26 cellular contexts compared by ENCODE assay signal in genomic region chr6:15283986-15284361, GRCh38. TPM values are rescaled to one million over a fixed set of nuclear protein-coding genes. Genes with fewer than 3 reads are reported as not detected.
A peak's percentile ranks its signal among the peaks of the same experiment; 100 is the strongest.
DNase-seq lines count a peak whose midpoint lies in the region; ATAC-seq and TF ChIP-seq lines count a peak whose summit lies in the region.
"Had no signal": no experiment of that assay in that cellular context is flagged by ENCODE, and none has a peak within 500 bp of the region (broad histone marks: within the 10 kb centered on the region; RNA-seq: fewer than 3 reads in every experiment).

No MANE protein-coding gene starts in this region.

- no peaks in the 10 kb centered on the region for H3K9me2 ChIP-seq in GM23338 (ENCODE audit: insufficient read depth)

- H3K27ac Mint-ChIP-seq in GM23338, result no peak overlapping the region
- H3K27ac Mint-ChIP-seq: stimulated activated naive B cell treated with anti-CD40 and anti-IgM and Interleukin-4, amounts not matched to agents 10 μg/mL and 1 μg/mL and 100 μg/mL, for 72 hours had no signal

- H3K79me2 ChIP-seq in ACC112 (ENCODE audit: control insufficient read depth, insufficient read depth, low read length, unreplicated experiment), result peaks cover 57% of the 10 kb centered on the region
- peaks cover 100% of the 10 kb centered on the region for H3K79me2 ChIP-seq in GM23338 (replicated peaks; ENCODE audit: insufficient read depth)

- H3K36me3 ChIP-seq in ACC112 (ENCODE audit: insufficient read depth, low read length), result no peaks in the 10 kb centered on the region
- H3K36me3 ChIP-seq in GM23338 (ENCODE audit: insufficient read depth), result peaks cover 10% of the 10 kb centered on the region; the same call in 1 of the 2 replicates
- no peaks in the 10 kb centered on the region for H3K36me3 ChIP-seq in left ventricle myocardium inferior
- H3K36me3 ChIP-seq in MG63, result no peaks in the 10 kb centered on the region
- H3K36me3 ChIP-seq: heart left ventricle had no signal

- H3F3A ChIP-seq in GM23338 (replicated peaks; ENCODE audit: low read depth), result peaks cover 28% of the 10 kb centered on the region

- H3K9me3 Mint-ChIP-seq in GM23338, result no peaks in the 10 kb centered on the region; the same call in 1 of the 3 replicates
- H3K9me3 Mint-ChIP-seq: CD4-positive, alpha-beta memory T cell had no signal

- in situ Hi-C loops in astrocyte of the cerebellum (cut with HindIII; ENCODE audit: low sequenced_read_pairs), result no loop called here

- H3K27me3 ChIP-seq in ACC112 (ENCODE audit: insufficient read depth, low read length) (no peaks in the 10 kb centered on the region), GM23338 (ENCODE audit: insufficient read depth) (no peaks in the 10 kb centered on the region), left ventricle myocardium inferior (ENCODE audit: low read depth) (no peaks in the 10 kb centered on the region), MG63 (no peaks in the 10 kb centered on the region)
- H3K27me3 ChIP-seq: heart left ventricle, testis had no signal

- H3K27ac ChIP-seq in ACC112 (ENCODE audit: low read depth, low read length), result peak overlapping the region; percentile 40
- H3K27ac ChIP-seq in GM23338 (ENCODE audit: low read depth), result peak overlapping the region; percentile 6; the same call in 1 of the 2 replicates
- no peak overlapping the region for H3K27ac ChIP-seq in left ventricle myocardium inferior (replicated peaks)
- H3K27ac ChIP-seq: heart left ventricle, KMS-11, testis had no signal

- intact Hi-C loops in left ventricle myocardium inferior (cut with micrococcal nuclease), result no loop called here

- no peak overlapping the region for H3K4me3 Mint-ChIP-seq in GM23338
- H3K4me3 Mint-ChIP-seq: CD4-positive, alpha-beta memory T cell; stimulated activated naive B cell treated with anti-CD40 and anti-IgM and Interleukin-4, amounts not matched to agents 10 μg/mL and 1 μg/mL and 100 μg/mL, for 72 hours had no signal

- peaks cover 44% of the 10 kb centered on the region for H3K4me1 ChIP-seq in ACC112 (ENCODE audit: control insufficient read depth, insufficient read depth, low read length, unreplicated experiment)
- H3K4me1 ChIP-seq in GM23338 (ENCODE audit: insufficient read depth), result peaks cover 97% of the 10 kb centered on the region
- H3K4me1 ChIP-seq in left ventricle myocardium inferior, result peaks cover 70% of the 10 kb centered on the region
- H3K4me1 ChIP-seq: testis had no signal

- no peak for ATAC-seq in GM23338
- ATAC-seq: activated CD4-positive, CD25-positive, alpha-beta regulatory T cell treated with anti-CD3 and anti-CD28 coated beads, Interleukin-2, amount 50 U/mL, for 24 hours; heart left ventricle; left lobe of liver; stimulated activated naive B cell treated with anti-CD40 and anti-IgM and Interleukin-4, amounts not matched to agents 10 μg/mL and 1 μg/mL and 100 μg/mL, for 72 hours had no signal

- H3K9me3 ChIP-seq in left ventricle myocardium inferior (replicated peaks), result no peaks in the 10 kb centered on the region
- H3K9me3 ChIP-seq in MG63, result no peaks in the 10 kb centered on the region
- H3K9me3 ChIP-seq: heart left ventricle, testis had no signal

- TF ChIP-seq CTCF in GM23338 (conservative IDR thresholded peaks at IDR 0.05; ENCODE audit: low read depth in 2 of 2), result no peak
- TF ChIP-seq CTCF in astrocyte of the cerebellum (IDR thresholded peaks at IDR 0.05; ENCODE audit: low read depth, low read length, missing control alignments), result no peak
- TF ChIP-seq CTCF in fibroblast of the aortic adventitia (IDR thresholded peaks at IDR 0.05; ENCODE audit: insufficient read depth, low read length), result no peak
- TF ChIP-seq CTCF in left ventricle myocardium inferior (IDR thresholded peaks at IDR 0.05; ENCODE audit: borderline replicate concordance), result no peak

- no peak overlapping the region for H2AFZ ChIP-seq in ACC112 (ENCODE audit: low read length, unreplicated experiment)
- H2AFZ ChIP-seq in GM23338, result no peak overlapping the region

- H3K36me3 Mint-ChIP-seq in GM23338 (ENCODE audit: low read depth), result peaks cover 28% of the 10 kb centered on the region

- H3K4me3 ChIP-seq in ACC112 (ENCODE audit: low read depth, low read length), result no peak overlapping the region
- H3K4me3 ChIP-seq in GM23338, result no peak overlapping the region
- H3K4me3 ChIP-seq in astrocyte of the cerebellum (ENCODE audit: low read depth, low read length), result no peak overlapping the region
- H3K4me3 ChIP-seq in fibroblast of the aortic adventitia (ENCODE audit: low read depth, low read length), result no peak overlapping the region
- no peak overlapping the region for H3K4me3 ChIP-seq in left ventricle myocardium inferior
- H3K4me3 ChIP-seq in MG63, result no peak overlapping the region
- H3K4me3 ChIP-seq: heart left ventricle, testis had no signal

- peaks cover 69% of the 10 kb centered on the region for H3K4me1 Mint-ChIP-seq in GM23338

- peak overlapping the region; percentile 2; the same call in 1 of the 2 replicates for H3K4me2 ChIP-seq in GM23338
- H3K4me2 ChIP-seq: KMS-11 had no signal

- H4K20me1 ChIP-seq in GM23338 (replicated peaks; ENCODE audit: insufficient read depth), result peaks cover 92% of the 10 kb centered on the region

- peaks cover 24% of the 10 kb centered on the region for H3K27me3 Mint-ChIP-seq in GM23338 (ENCODE audit: insufficient read depth, low read depth, poor library complexity)
- H3K27me3 Mint-ChIP-seq: CD4-positive, alpha-beta memory T cell; progenitor cell of endocrine pancreas; stimulated activated naive B cell treated with anti-CD40 and anti-IgM and Interleukin-4, amounts not matched to agents 10 μg/mL and 1 μg/mL and 100 μg/mL, for 72 hours had no signal

- DNase-seq in GM23338 (ENCODE audit: low spot score) (no peak), astrocyte of the cerebellum (ENCODE audit: low read depth) (peak; percentile 28), fibroblast of the aortic adventitia (ENCODE audit: low read depth) (peak; percentile 56), GM19238 (ENCODE audit: insufficient read length, low spot score) (no peak), left ventricle myocardium inferior (no peak), MG63 (no peak), AG08396 (ENCODE audit: low spot score) (no peak)
- DNase-seq: caudate nucleus; CD4-positive, alpha-beta memory T cell; DMS153; effector CD4-positive, alpha-beta T cell; GF-D8; heart left ventricle; NCI-H1048; NCI-H2029; NCI-H446 treated with DMSO at 0.1 percent for 48 hours; NK-92 treated with Interleukin-12 subunit alpha and Interleukin-12 subunit beta, amount 100 ng/mL, for 24 hours; stimulated activated CD4-positive, alpha-beta T cell treated with anti-CD3 and anti-CD28 coated beads, Interleukin-2, amount 100 ng/mL, for 24 hours; stimulated activated naive B cell treated with anti-CD40 and anti-IgM and Interleukin-4, amounts not matched to agents 10 μg/mL and 1 μg/mL and 100 μg/mL, for 72 hours; T-helper 9 cell; testis had no signal

TF ChIP-seq in GM23338, 12 proteins besides CTCF, POLR2A, EP300 and RAD21:
- TF ChIP-seq NANOG (IDR thresholded peaks at IDR 0.05; ENCODE audit: borderline replicate concordance) (no peak), REST (IDR thresholded peaks at IDR 0.05; ENCODE audit: unreplicated experiment) (no peak), EZH2 (IDR thresholded peaks at IDR 0.05; ENCODE audit: low read depth, unreplicated experiment) (no peak)

RNA-seq across cellular contexts. Expression of gene JARID2, which starts 38.1 kb away (rescaled TPM):
- 177 and 196 TPM in 2 replicates for total RNA-seq in GM23338 (2014; rRNA removed; shearing (Covaris generic))
- polyA plus RNA-seq in GM23338 (2016; fragmentation: Nextera tagmentation; extraction: Ambion mirVana), result 87.6 and 92.8 TPM in 2 replicates
- total RNA-seq in fibroblast of the aortic adventitia (ENCODE audit: low replicate concordance) (2.9 and 8.3 TPM in 2 replicates), left ventricle myocardium inferior (6.5 TPM)
- 0.56 and 1.1 TPM in 2 replicates for total RNA-seq in MG63 (2014; rRNA removed; shearing (Covaris generic); ENCODE audit: low replicate concordance)

Comparison
In these comparisons a context has a peak if more than half of its experiments do, and no peak if none do; other contexts are left out.
1. DNase-seq: peak in astrocyte of the cerebellum (single experiment) and fibroblast of the aortic adventitia (single experiment); none in GM23338 (single experiment), GM19238 (single experiment), left ventricle myocardium inferior (single experiment), MG63 (single experiment) and AG08396 (single experiment).
2. RNA of gene JARID2, which starts 38.1 kb away (total RNA-seq): 177 to 196 TPM in GM23338; 2.9 to 8.3 TPM in fibroblast of the aortic adventitia, 6.5 TPM in left ventricle myocardium inferior (single experiment) and 0.56 to 1.1 TPM in MG63; every median in the first group is over 10 times any median in the second.